In the genomic region with DNA sequence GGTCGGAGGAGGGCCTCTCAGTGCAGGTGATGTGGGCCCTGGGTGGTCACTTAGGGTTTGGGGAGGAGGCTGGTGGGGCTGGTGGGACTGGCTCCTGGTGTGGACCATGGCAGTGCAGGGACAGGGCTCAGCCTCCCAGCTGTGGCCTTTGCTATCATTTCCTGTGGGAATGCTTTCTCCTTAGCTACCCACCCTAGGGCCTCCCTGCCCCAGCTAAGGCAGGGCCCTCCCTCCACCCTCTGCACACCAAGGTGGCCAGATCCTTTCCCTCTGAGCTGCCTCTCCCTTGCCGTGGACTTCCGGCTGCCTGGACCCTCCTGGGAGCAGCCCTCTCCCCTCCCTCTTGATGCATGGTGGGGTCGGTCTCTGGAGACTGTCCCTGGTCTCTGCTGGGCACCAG, we compare ENCODE assay signal across 31 cellular contexts. TPM values are rescaled to one million over a fixed set of nuclear protein-coding genes. Genes with fewer than 3 reads are reported as not detected.
"Had no signal": no experiment of that assay in that cellular context is flagged by ENCODE, and none has a peak within 500 bp of the region (broad histone marks: within the 10 kb centered on the region; RNA-seq: fewer than 3 reads in every experiment).

No MANE protein-coding gene starts in this region.

- DNase-seq: naive B cell; naive thymus-derived CD8-positive, alpha-beta T cell; nucleus accumbens; pancreas; retina; right lobe of liver; sigmoid colon; small intestine; stimulated activated CD4-positive, alpha-beta T cell treated with anti-CD3 and anti-CD28 coated beads, Interleukin-15, amount 100 ng/mL, for 24 hours; stimulated activated CD4-positive, alpha-beta T cell treated with anti-CD3 and anti-CD28 coated beads, Interleukin-2, amount 100 ng/mL, for 24 hours; stimulated activated CD4-positive, alpha-beta T cell treated with anti-CD3 and anti-CD28 coated beads, Interleukin-2, amount 100 ng/mL, for 48 hours; stimulated activated CD4-positive, alpha-beta T cell treated with anti-CD3 and anti-CD28 coated beads, Interleukin-4, amount 100 ng/mL, for 24 hours; stimulated activated naive B cell treated with anti-CD40 and anti-IgM and Interleukin-4, amounts not matched to agents 10 μg/mL and 1 μg/mL and 100 μg/mL, for 72 hours; stimulated activated naive CD4-positive, alpha-beta T cell treated with Interleukin-2 at 50 U/mL for 16 hours; stomach; thyroid gland; trophoblast cell; upper lobe of right lung; uterus had no signal

- H3K4me1 ChIP-seq: pancreas, prostate gland, right lobe of liver, upper lobe of right lung, uterus had no signal

- H3K27ac ChIP-seq: neural progenitor cell, neutrophil, pancreas, prostate gland, right atrium auricular region, right lobe of liver, sigmoid colon, stomach, thoracic aorta, thyroid gland, tibial nerve, upper lobe of right lung, uterus had no signal

- H3K36me3 ChIP-seq: neural progenitor cell, neutrophil, pancreas, prostate gland, right atrium auricular region, right lobe of liver, sigmoid colon, stomach, thoracic aorta, thyroid gland, tibial nerve, upper lobe of right lung, uterus had no signal

- H2AFZ ChIP-seq: neural progenitor cell had no signal

- H3K4me2 ChIP-seq: neural progenitor cell had no signal

- H3K9me3 ChIP-seq: neutrophil, pancreas, prostate gland, right atrium auricular region, right lobe of liver, sigmoid colon, stomach, thoracic aorta, thyroid gland, tibial nerve, upper lobe of right lung, uterus had no signal

- H3K4me3 ChIP-seq: neural progenitor cell, pancreas, prostate gland, right atrium auricular region, right lobe of liver, sigmoid colon, stomach, thoracic aorta, thyroid gland, tibial nerve, upper lobe of right lung, uterus had no signal

- H3K9ac ChIP-seq: neural progenitor cell had no signal

- H3K27me3 ChIP-seq: neural progenitor cell, neutrophil, pancreas, right atrium auricular region, right lobe of liver, sigmoid colon, stomach, thyroid gland, tibial nerve, upper lobe of right lung, uterus had no signal

- ATAC-seq: naive thymus-derived CD8-positive, alpha-beta T cell; pancreas; stimulated activated effector memory CD8-positive, alpha-beta T cell treated with anti-CD3 and anti-CD28 coated beads, Interleukin-12 subunit alpha, Interleukin-12 subunit beta, amount 100 ng/mL, for 72 hours; stimulated activated naive B cell treated with anti-CD40 and anti-IgM and Interleukin-4, amounts not matched to agents 10 μg/mL and 1 μg/mL and 100 μg/mL, for 72 hours; upper lobe of right lung had no signal

RNA-seq across cellular contexts. Expression of a gene that starts 22.7 kb away (rescaled TPM):
- total RNA-seq: naive thymus-derived CD8-positive, alpha-beta T cell; natural killer cell treated with Interleukin-12 subunit alpha and Interleukin-12 subunit beta and Interleukin-15 and Interleukin-18, amount 100 ng/mL, for 72 hours; pulmonary artery endothelial cell had no signal
- polyA plus RNA-seq: naive thymus-derived CD8-positive, alpha-beta T cell; neural cell; pancreas had no signal

RNA-seq across cellular contexts. Expression of a gene that starts 35.9 kb away (rescaled TPM):
- total RNA-seq: naive thymus-derived CD8-positive, alpha-beta T cell; natural killer cell treated with Interleukin-12 subunit alpha and Interleukin-12 subunit beta and Interleukin-15 and Interleukin-18, amount 100 ng/mL, for 72 hours; osteocyte; pulmonary artery endothelial cell; subcutaneous adipose tissue; thyroid gland had no signal
- polyA plus RNA-seq: naive thymus-derived CD8-positive, alpha-beta T cell had no signal
